In the genomic region with DNA sequence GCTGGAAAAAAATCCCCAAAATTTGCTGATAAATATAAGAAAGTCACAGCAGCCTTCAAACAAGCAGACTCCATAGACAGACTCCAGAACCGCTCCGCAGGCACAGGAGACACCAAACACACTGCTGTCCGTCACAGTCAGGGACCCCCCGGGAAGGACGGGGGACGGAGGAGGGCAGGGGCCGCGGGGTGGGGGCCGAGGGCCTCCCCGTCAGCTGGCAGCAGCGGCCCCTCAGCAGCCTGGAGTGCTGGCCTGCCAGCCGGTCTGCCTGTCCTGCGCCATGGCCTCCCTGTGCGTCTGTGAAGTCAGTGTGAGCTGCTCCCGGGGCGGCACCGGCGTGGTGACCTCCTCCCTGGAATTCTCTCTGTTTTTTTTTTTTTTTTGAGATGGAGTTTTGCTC, we compare ENCODE assay signal across 27 cellular contexts. TPM values are rescaled to one million over a fixed set of nuclear protein-coding genes. Genes with fewer than 3 reads are reported as not detected.
DNase-seq lines count a peak whose midpoint lies in the region; ATAC-seq and TF ChIP-seq lines count a peak whose summit lies in the region.
"Had no signal": no experiment of that assay in that cellular context is flagged by ENCODE, and none has a peak within 500 bp of the region (broad histone marks: within the 10 kb centered on the region; RNA-seq: fewer than 3 reads in every experiment).

No MANE protein-coding gene starts in this region.

- H3K9ac ChIP-seq in mucosa of stomach (ENCODE audit: low read length) = peak overlapping the region; percentile 56

- intact Hi-C loops in right cardiac atrium (cut with DNase I) = loop anchor here in 1 of 4 donors (10.0 kb wide), 2 partner anchors 109 to 169 kb away; a partner anchor contains a TSS
- intact Hi-C loops in Right ventricle myocardium superior (cut with DNase I) = no loop called here
- intact Hi-C loops in stomach (cut with DNase I; ENCODE audit: low total_unique reads) = loop anchor here (10.0 kb wide), 1 partner anchor 169 kb away; no protein-coding TSS in a partner anchor

- H3K9me3 ChIP-seq in right cardiac atrium (ENCODE audit: control insufficient read depth, low read length) (no peaks in the 10 kb centered on the region), hepatocyte (ENCODE audit: low read depth) (no peaks in the 10 kb centered on the region), mucosa of stomach (ENCODE audit: control insufficient read depth, low read length) (no peaks in the 10 kb centered on the region), stomach (no peaks in the 10 kb centered on the region)
- H3K9me3 ChIP-seq: BE2C, MG63 had no signal

- no peak for ATAC-seq in right cardiac atrium
- no peak for ATAC-seq in Right ventricle myocardium superior (ENCODE audit: poor library complexity)
- ATAC-seq in HG03097 (IDR thresholded peaks at IDR 0.05; ENCODE audit: low FRiP score, unreplicated experiment) = no peak
- ATAC-seq: HCT116 had no signal

- DNase-seq in right cardiac atrium = peak in 2 of 3 donors; percentile 30 to 32
- DNase-seq in Right ventricle myocardium superior = no peak
- DNase-seq in hepatocyte (ENCODE audit: low spot score) = no peak
- no peak for DNase-seq in stomach
- DNase-seq in NCI-H1105 (lab: John Stamatoyannopoulos, UW) = no peak
- no peak for DNase-seq in T-helper 9 cell
- DNase-seq: 8988T; ACHN; BE2C; CD8-positive, alpha-beta memory T cell; DMS153; DND-41; IMR-90; KG1; MG63; NCI-H2029; NCI-H2227 treated with DMSO at 0.1 percent for 48 hours; NCI-H526 treated with DMSO at 0.1 percent for 48 hours; RPMI8226; SHP77 treated with DMSO at 0.1 percent for 48 hours had no signal

- H3K27ac ChIP-seq in right cardiac atrium (ENCODE audit: low read length) = no peak overlapping the region
- H3K27ac ChIP-seq in hepatocyte = peak overlapping the region; percentile 95
- peak overlapping the region; percentile 81 to 87 (median 84) for H3K27ac ChIP-seq in stomach
- H3K27ac ChIP-seq: PC-9 had no signal

- H3K4me3 ChIP-seq in right cardiac atrium (ENCODE audit: low read length) = no peak overlapping the region
- H3K4me3 ChIP-seq in hepatocyte = no peak overlapping the region
- no peak overlapping the region for H3K4me3 ChIP-seq in mucosa of stomach (ENCODE audit: low read length)
- no peak overlapping the region for H3K4me3 ChIP-seq in stomach
- H3K4me3 ChIP-seq: MG63, PC-9 had no signal

- no peak for TF ChIP-seq POLR2A in stomach (IDR thresholded peaks at IDR 0.05)

- H3K79me2 ChIP-seq in hepatocyte = peaks cover 15% of the 10 kb centered on the region

- H3K36me3 ChIP-seq in hepatocyte (replicated peaks; ENCODE audit: insufficient read depth, low read depth) = no peaks in the 10 kb centered on the region
- no peaks in the 10 kb centered on the region for H3K36me3 ChIP-seq in mucosa of stomach (ENCODE audit: control insufficient read depth, insufficient read depth, low read length)
- no peaks in the 10 kb centered on the region for H3K36me3 ChIP-seq in stomach
- H3K36me3 ChIP-seq: BE2C, MG63 had no signal

- H2AFZ ChIP-seq in hepatocyte = no peak overlapping the region
- H2AFZ ChIP-seq: PC-9 had no signal

- no peak overlapping the region for H3K4me2 ChIP-seq in hepatocyte

- H3K4me1 ChIP-seq in right cardiac atrium (ENCODE audit: control insufficient read depth, insufficient read depth, low read length) (no peaks in the 10 kb centered on the region), hepatocyte (ENCODE audit: insufficient read depth) (peaks cover 65% of the 10 kb centered on the region), mucosa of stomach (ENCODE audit: control insufficient read depth, insufficient read depth, low read length) (peaks cover 65% of the 10 kb centered on the region), stomach (peaks cover 48 to 69% (median 66%) of the 10 kb centered on the region in 4 donors)
- H3K4me1 ChIP-seq: BE2C had no signal

- H3K9me2 ChIP-seq in hepatocyte (replicated peaks; ENCODE audit: insufficient read depth) = no peaks in the 10 kb centered on the region

- no peaks in the 10 kb centered on the region for H4K20me1 ChIP-seq in hepatocyte (ENCODE audit: insufficient read depth, poor library complexity, severe bottlenecking)

- TF ChIP-seq CTCF in hepatocyte (IDR thresholded peaks at IDR 0.05; ENCODE audit: poor library complexity) = no peak
- no peak for TF ChIP-seq CTCF in stomach (IDR thresholded peaks at IDR 0.05)

- H3K27me3 ChIP-seq in right cardiac atrium (ENCODE audit: control insufficient read depth, insufficient read depth) (no peaks in the 10 kb centered on the region), hepatocyte (no peaks in the 10 kb centered on the region), mucosa of stomach (ENCODE audit: control insufficient read depth, insufficient read depth, low read length) (peaks cover 3% of the 10 kb centered on the region), stomach (peaks cover 0 to 21% (median 0%) of the 10 kb centered on the region in 3 donors)
- H3K27me3 ChIP-seq: MG63 had no signal

- WGBS in right cardiac atrium = 82% methylated on average over 18 of the region's 18 CpGs
- WGBS in hepatocyte (ENCODE audit: low lambda C conversion rate, missing lambda C conversion rate) = 87% methylated on average over 9 of the region's 18 CpGs
- 60 to 83% (median 73%) methylated on average over 16 to 18 of the region's 18 CpGs for WGBS in stomach, 5 donors

- TF ChIP-seq EP300 in stomach (IDR thresholded peaks at IDR 0.05) = no peak

RNA-seq across cellular contexts. Expression of a gene that starts 10.1 kb away (rescaled TPM):
- total RNA-seq in right cardiac atrium = 1 to 10 TPM; 4.9 to 5.6 (median 5.4) TPM
- 6.8 TPM for polyA plus RNA-seq in right cardiac atrium
- 2.4 TPM for total RNA-seq in Right ventricle myocardium superior
- 7.1 and 9.2 TPM in 2 replicates for total RNA-seq in hepatocyte
- 21.7 and 25.1 TPM in 2 replicates for polyA plus RNA-seq in hepatocyte
- 10 to 100 TPM; 15.8 to 67.0 (median 33.8) TPM for total RNA-seq in stomach
- polyA plus RNA-seq in stomach = 10 to 100 TPM; 10.2 to 17.1 (median 12.8) TPM

RNA-seq across cellular contexts. Expression of a gene that starts 47.7 kb away (rescaled TPM):
- total RNA-seq in right cardiac atrium (not detected), Right ventricle myocardium superior (0.22 TPM), hepatocyte (not detected in 2 replicates), stomach (1 to 10 TPM in 1 of 5 donors, not detected in 4; 6.4 TPM)
- polyA plus RNA-seq in right cardiac atrium (0.09 TPM), hepatocyte (0.38 and 0.69 TPM in 2 replicates), stomach (under 1 TPM in 2 of 3 donors, not detected in 1; 0.13 to 0.46 TPM)
- total RNA-seq: CD8-positive, alpha-beta memory T cell; IMR-90; NCI-H460 had no signal
- polyA plus RNA-seq: CD8-positive, alpha-beta memory T cell; IMR-90 had no signal

RNA-seq across cellular contexts. Expression of a gene that starts 51.8 kb away (rescaled TPM):
- total RNA-seq in right cardiac atrium (not detected), Right ventricle myocardium superior (not detected), hepatocyte (0.08 and 0.43 TPM in 2 replicates), stomach (1 to 10 TPM in 2 of 5 donors, not detected in 3; 1.4 to 5.9 TPM)
- polyA plus RNA-seq in right cardiac atrium (not detected), hepatocyte (0.88 and 2.6 TPM in 2 replicates), stomach (1 to 10 TPM; 3.2 to 8.1 (median 3.4) TPM)
- total RNA-seq: CD8-positive, alpha-beta memory T cell; H1; IMR-90; NCI-H460 had no signal
- polyA plus RNA-seq: CD14-positive monocyte; CD8-positive, alpha-beta memory T cell; H1; IMR-90 had no signal

Comparison
In these comparisons a context has a peak if more than half of its experiments do, and no peak if none do; other contexts are left out.
1. DNase-seq: peak in right cardiac atrium (2 of 3); none in Right ventricle myocardium superior (single experiment), hepatocyte (single experiment), stomach (single experiment), NCI-H1105 (single experiment) and T-helper 9 cell (single experiment).